Comparison of ENCODE assay signal across 9 cellular contexts in genomic region chr19:8526345-8527062, GRCh38. TPM values are rescaled to one million over a fixed set of nuclear protein-coding genes. Genes with fewer than 3 reads are reported as not detected.
DNase-seq lines count a peak whose midpoint lies in the region; TF ChIP-seq lines count a peak whose summit lies in the region.
"Had no signal": no experiment of that assay in that cellular context is flagged by ENCODE, and none has a peak within 500 bp of the region (broad histone marks: within the 10 kb centered on the region; RNA-seq: fewer than 3 reads in every experiment).

No MANE protein-coding gene starts in this region.

- H3K27me3 ChIP-seq in CD4-positive, alpha-beta memory T cell (ENCODE audit: insufficient read depth, low read length): no peaks in the 10 kb centered on the region
- no peaks in the 10 kb centered on the region for H3K27me3 ChIP-seq in ascending aorta

- DNase-seq in CD4-positive, alpha-beta memory T cell: no peak
- DNase-seq in NCI-H1105 (lab: John Stamatoyannopoulos, UW) (peak; percentile 81), ascending aorta (ENCODE audit: low spot score in 2 of 2) (peak; percentile 61 to 92), hepatic stellate cell (ENCODE audit: low spot score) (peak; percentile 90), progenitor cell of endocrine pancreas (ENCODE audit: low spot score, unreplicated experiment) (peak; percentile 90), NCI-H510A treated with DMSO at 0.1 percent for 48 hours (lab: John Stamatoyannopoulos, UW) (no peak), SKM-1 treated with dmso at 0.1 percent for 144 hours (lab: John Stamatoyannopoulos, UW; ENCODE audit: unreplicated experiment) (no peak)
- DNase-seq in activated naive CD4-positive, alpha-beta T cell treated with anti-CD3 and anti-CD28 coated beads, Interleukin-2, amount 10 ng/mL, durations not matched to agents 7 days and 5 days: no peak

- TF ChIP-seq CTCF in ascending aorta (IDR thresholded peaks at IDR 0.05): no peak
- no peak for TF ChIP-seq CTCF in progenitor cell of endocrine pancreas (IDR thresholded peaks at IDR 0.05; ENCODE audit: unreplicated experiment)

- peaks cover 64% of the 10 kb centered on the region for H3K36me3 ChIP-seq in CD4-positive, alpha-beta memory T cell (ENCODE audit: insufficient read depth, low read length)
- no peaks in the 10 kb centered on the region for H3K36me3 ChIP-seq in ascending aorta

- intact Hi-C loops in CD4-positive, alpha-beta memory T cell (cut with micrococcal nuclease): no loop called here
- intact Hi-C loops in ascending aorta (cut with DNase I): loop anchor here (1.0 kb wide), 1 partner anchor 13 kb away; no protein-coding TSS in a partner anchor

- H3K4me3 Mint-ChIP-seq in CD4-positive, alpha-beta memory T cell: no peak overlapping the region
- no peak overlapping the region for H3K4me3 Mint-ChIP-seq in progenitor cell of endocrine pancreas (ENCODE audit: low read depth)
- no peak overlapping the region for H3K4me3 Mint-ChIP-seq in activated naive CD4-positive, alpha-beta T cell treated with anti-CD3 and anti-CD28 coated beads, Interleukin-2, amount 10 ng/mL, durations not matched to agents 7 days and 5 days

- H3K36me3 Mint-ChIP-seq in CD4-positive, alpha-beta memory T cell: peaks cover 35 to 45% of the 10 kb centered on the region in 2 donors
- H3K36me3 Mint-ChIP-seq in progenitor cell of endocrine pancreas (ENCODE audit: insufficient read depth): peaks cover 13% of the 10 kb centered on the region
- H3K36me3 Mint-ChIP-seq in activated naive CD4-positive, alpha-beta T cell treated with anti-CD3 and anti-CD28 coated beads, Interleukin-2, amount 10 ng/mL, durations not matched to agents 7 days and 5 days: peaks cover 50% of the 10 kb centered on the region

- H3K9me3 Mint-ChIP-seq in CD4-positive, alpha-beta memory T cell: no peaks in the 10 kb centered on the region
- H3K9me3 Mint-ChIP-seq in progenitor cell of endocrine pancreas (ENCODE audit: low read depth): no peaks in the 10 kb centered on the region
- H3K9me3 Mint-ChIP-seq in activated naive CD4-positive, alpha-beta T cell treated with anti-CD3 and anti-CD28 coated beads, Interleukin-2, amount 10 ng/mL, durations not matched to agents 7 days and 5 days: no peaks in the 10 kb centered on the region

- CTCF ChIA-PET in CD4-positive, alpha-beta memory T cell (lab: Charles Lee; ENCODE audit: partially characterized antibody): interaction anchor here (1.6 to 2.5 kb wide), 2 partner anchors 51 to 54 kb away, joined by 4 to 9 read pairs; partner anchors contain the start of gene MYO1F
- CTCF ChIA-PET in activated naive CD4-positive, alpha-beta T cell treated with anti-CD3 and anti-CD28 coated beads, Interleukin-2, amount 10 ng/mL, durations not matched to agents 7 days and 5 days (lab: Charles Lee): no interaction called here

- H3K4me1 Mint-ChIP-seq in CD4-positive, alpha-beta memory T cell: peaks cover 6 to 16% (median 13%) of the 10 kb centered on the region in 4 donors
- peaks cover 10% of the 10 kb centered on the region for H3K4me1 Mint-ChIP-seq in progenitor cell of endocrine pancreas (ENCODE audit: low read depth)
- peaks cover 2% of the 10 kb centered on the region for H3K4me1 Mint-ChIP-seq in activated naive CD4-positive, alpha-beta T cell treated with anti-CD3 and anti-CD28 coated beads, Interleukin-2, amount 10 ng/mL, durations not matched to agents 7 days and 5 days

- no peaks in the 10 kb centered on the region for H3K27me3 Mint-ChIP-seq in CD4-positive, alpha-beta memory T cell
- no peaks in the 10 kb centered on the region for H3K27me3 Mint-ChIP-seq in progenitor cell of endocrine pancreas
- no peaks in the 10 kb centered on the region for H3K27me3 Mint-ChIP-seq in activated naive CD4-positive, alpha-beta T cell treated with anti-CD3 and anti-CD28 coated beads, Interleukin-2, amount 10 ng/mL, durations not matched to agents 7 days and 5 days

- no peak overlapping the region for H3K27ac ChIP-seq in CD4-positive, alpha-beta memory T cell (ENCODE audit: low read depth, low read length)
- H3K27ac ChIP-seq in ascending aorta: peak overlapping the region; percentile 74 to 82
- H3K27ac ChIP-seq: HL-60 had no signal

- H3K9me3 ChIP-seq in CD4-positive, alpha-beta memory T cell (ENCODE audit: control insufficient read depth in 1 of 2, low read length in 2 of 2): no peaks in the 10 kb centered on the region
- no peaks in the 10 kb centered on the region for H3K9me3 ChIP-seq in ascending aorta

- peaks cover 4% of the 10 kb centered on the region for H3K4me1 ChIP-seq in CD4-positive, alpha-beta memory T cell (ENCODE audit: insufficient read depth, low read length)
- no peaks in the 10 kb centered on the region for H3K4me1 ChIP-seq in ascending aorta

- H3K4me3 ChIP-seq in CD4-positive, alpha-beta memory T cell (ENCODE audit: low read length in 2 of 2): no peak overlapping the region
- peak overlapping the region; percentile 76 to 78 for H3K4me3 ChIP-seq in ascending aorta

- H3K27ac Mint-ChIP-seq in CD4-positive, alpha-beta memory T cell: peak overlapping the region in 5 of 7 donors; percentile 16 to 92 (median 70)
- peak overlapping the region; percentile 81 for H3K27ac Mint-ChIP-seq in progenitor cell of endocrine pancreas
- no peak overlapping the region for H3K27ac Mint-ChIP-seq in activated naive CD4-positive, alpha-beta T cell treated with anti-CD3 and anti-CD28 coated beads, Interleukin-2, amount 10 ng/mL, durations not matched to agents 7 days and 5 days

- POLR2A ChIA-PET in CD4-positive, alpha-beta memory T cell (lab: Charles Lee; ENCODE audit: partially characterized antibody): interaction anchor here (1.2 to 13.8 kb wide), 3 partner anchors 10 to 43 kb away, joined by 3 to 122 read pairs (median 5); partner anchors contain the start of gene ZNF414

RNA-seq across cellular contexts. Expression of gene ZNF414, which starts 12.5 kb away (rescaled TPM):
- total RNA-seq in CD4-positive, alpha-beta memory T cell: 10 to 100 TPM; 45.1 to 50.4 TPM
- polyA plus RNA-seq in CD4-positive, alpha-beta memory T cell: 10 to 100 TPM in 1 of 2 donors, 1 to 10 TPM in 1; 9.5 to 25.8 TPM
- total RNA-seq in ascending aorta: 189 TPM
- 31.5 and 37.7 TPM in 2 replicates for total RNA-seq in progenitor cell of endocrine pancreas

RNA-seq across cellular contexts. Expression of gene PRAM1, which starts 24.1 kb away (rescaled TPM):
- 1 to 10 TPM; 2.3 to 2.6 TPM for total RNA-seq in CD4-positive, alpha-beta memory T cell
- polyA plus RNA-seq in CD4-positive, alpha-beta memory T cell: not detected
- total RNA-seq in ascending aorta: not detected
- 0.89 and 1.3 TPM in 2 replicates for total RNA-seq in progenitor cell of endocrine pancreas

RNA-seq across cellular contexts. Expression of gene MYO1F, which starts 50.7 kb away (rescaled TPM):
- total RNA-seq in CD4-positive, alpha-beta memory T cell: 100 to 1,000 TPM; 329 to 359 TPM
- polyA plus RNA-seq in CD4-positive, alpha-beta memory T cell: 100 to 1,000 TPM in 1 of 2 donors, 10 to 100 TPM in 1; 35.9 to 112 TPM
- 5.0 TPM for total RNA-seq in ascending aorta
- 0.16 and 0.55 TPM in 2 replicates for total RNA-seq in progenitor cell of endocrine pancreas

Comparison
In these comparisons a context has a peak if more than half of its experiments do, and no peak if none do; other contexts are left out.
1. DNase-seq: peak in NCI-H1105 (single experiment), ascending aorta (2 of 2), hepatic stellate cell (single experiment) and progenitor cell of endocrine pancreas (single experiment); none in CD4-positive, alpha-beta memory T cell (0 of 5), activated naive CD4-positive, alpha-beta T cell treated with anti-CD3 and anti-CD28 coated beads, Interleukin-2, amount 10 ng/mL, durations not matched to agents 7 days and 5 days (single experiment), NCI-H510A treated with DMSO at 0.1 percent for 48 hours (single experiment) and SKM-1 treated with dmso at 0.1 percent for 144 hours (single experiment).
2. H3K4me3 ChIP-seq: peak in ascending aorta (2 of 2); none in CD4-positive, alpha-beta memory T cell (0 of 2).
3. RNA of gene MYO1F, which starts 50.7 kb away (total RNA-seq): 329 to 359 TPM in CD4-positive, alpha-beta memory T cell; 5.0 TPM in ascending aorta (single experiment) and 0.16 to 0.55 TPM in progenitor cell of endocrine pancreas; every median in the first group is over 10 times any median in the second.